ENCODE assay signal across 22 cellular contexts in genomic region chr19:19304186-19304975, GRCh38. TPM values are rescaled to one million over a fixed set of nuclear protein-coding genes. Genes with fewer than 3 reads are reported as not detected.
DNase-seq lines count a peak whose midpoint lies in the region; ATAC-seq and TF ChIP-seq lines count a peak whose summit lies in the region.
"Had no signal": no experiment of that assay in that cellular context is flagged by ENCODE, and none has a peak within 500 bp of the region (broad histone marks: within the 10 kb centered on the region; RNA-seq: fewer than 3 reads in every experiment).

No MANE protein-coding gene starts in this region.

- POLR2A ChIA-PET in HEK293 (lab: Yijun Ruan, JAX) (interaction anchor here (1.1 kb wide), 1 partner anchor 11 kb away, joined by 4 read pairs; no protein-coding TSS in a partner anchor), GM10248 (lab: Yijun Ruan, JAX) (no interaction called here)

- TF ChIP-seq CTCF in HEK293 (tag by site-specific recombination; IDR thresholded peaks at IDR 0.05) (no peak), GM10248 (IDR thresholded peaks at IDR 0.05; ENCODE audit: control extremely low read depth, extremely low read depth, low read depth, missing control alignments) (no peak)

- no peaks in the 10 kb centered on the region for H3K4me1 ChIP-seq in HEK293 (ENCODE audit: control insufficient read depth, insufficient read depth, low read length)
- H3K4me1 ChIP-seq: parathyroid adenoma had no signal

- CTCF ChIA-PET in HEK293 (lab: Yijun Ruan, JAX) (interaction anchor here (1.6 kb wide), 1 partner anchor 11 kb away, joined by 3 read pairs; no protein-coding TSS in a partner anchor), GM10248 (lab: Yijun Ruan, JAX) (interaction anchor here (0.9 to 3.6 kb wide), 3 partner anchors 11 to 186 kb away, joined by 3 to 11 read pairs (median 3); no protein-coding TSS in a partner anchor)

- 0 out of 2 replicates have a peak overlapping the region, but pooled peaks have one; percentile 9 for H3K27ac ChIP-seq in HEK293 (ENCODE audit: extremely low read depth, low read depth, low read length)
- H3K27ac ChIP-seq: hepatocyte, parathyroid adenoma had no signal

- peaks cover 16 to 95% of the 10 kb centered on the region in 2 experiments; a peak in 2 of 3 replicates for H3K36me3 ChIP-seq in HEK293 (ENCODE audit: control insufficient read depth in 2 of 2, insufficient read depth in 1 of 2, low read length in 2 of 2)

- ATAC-seq in HG02840 (IDR thresholded peaks at IDR 0.05; ENCODE audit: low FRiP score, unreplicated experiment) (no peak), HG03469 (IDR thresholded peaks at IDR 0.05; ENCODE audit: unreplicated experiment) (no peak)
- ATAC-seq: naive thymus-derived CD8-positive, alpha-beta T cell; stimulated activated effector memory CD8-positive, alpha-beta T cell treated with anti-CD3 and anti-CD28 coated beads, Interleukin-12 subunit alpha, Interleukin-12 subunit beta, amount 100 ng/mL, for 72 hours had no signal

- H3K4me3 ChIP-seq in HEK293 (ENCODE audit: low read depth, low read length) = no peak overlapping the region
- H3K4me3 ChIP-seq: hepatocyte had no signal

- no peaks in the 10 kb centered on the region for H3K9me3 ChIP-seq in HEK293 (ENCODE audit: control insufficient read depth, insufficient read depth, low read depth, low read length)

- DNase-seq in AG20443 (ENCODE audit: low spot score) (peak; percentile 7), cerebellum (ENCODE audit: low spot score) (peak; percentile 61), middle frontal gyrus (ENCODE audit: extremely low spot score, low spot score) (peak; percentile 63), GM10248 (ENCODE audit: extremely low spot score) (no peak)
- DNase-seq: activated CD4-positive, alpha-beta T cell treated with anti-CD3 and anti-CD28 coated beads, Interleukin-2, amount 50 U/mL, for 1 hour; activated CD8-positive, alpha-beta memory T cell treated with anti-CD3 and anti-CD28 coated beads, Interleukin-2, amount 50 U/mL, for 4 hours; activated effector memory CD4-positive, alpha-beta T cell treated with Interleukin-2 at 50 U/mL for 16 hours; COR-L47; islet precursor cell; mesendoderm; MM.1S; naive thymus-derived CD8-positive, alpha-beta T cell; NCI-H1436 treated with DMSO at 0.1 percent for 48 hours; NCI-H748 treated with DMSO at 0.1 percent for 48 hours; SIG-M5 had no signal

TF ChIP-seq in HEK293, 187 proteins besides CTCF, POLR2A, EP300 and RAD21:
- no peak for TF ChIP-seq PBX3 (CRISPR knock-in tag; IDR thresholded peaks at IDR 0.05)
- TF ChIP-seq ZNF121 (tag by site-specific recombination; IDR thresholded peaks at IDR 0.05) = no peak
- no peak for TF ChIP-seq SETDB1 (IDR thresholded peaks at IDR 0.05; ENCODE audit: insufficient read length, low read length)
- TF ChIP-seq ZNF37A (tag by site-specific recombination; IDR thresholded peaks at IDR 0.05) = no peak
- no peak for TF ChIP-seq ZNF580 (tag by site-specific recombination; IDR thresholded peaks at IDR 0.05)
- TF ChIP-seq TRIM28 (IDR thresholded peaks at IDR 0.05; ENCODE audit: borderline replicate concordance, low read length) = no peak
- TF ChIP-seq ZNF335 (tag by site-specific recombination; conservative IDR thresholded peaks at IDR 0.05) = no peak
- TF ChIP-seq ZNF654 (tag by site-specific recombination; IDR thresholded peaks at IDR 0.05; ENCODE audit: low read depth) = no peak
- TF ChIP-seq ZNF2 (tag by site-specific recombination; IDR thresholded peaks at IDR 0.05) = no peak
- TF ChIP-seq ZNF24 (tag by site-specific recombination; IDR thresholded peaks at IDR 0.05) = no peak
- no peak for TF ChIP-seq ZNF610 (tag by site-specific recombination; IDR thresholded peaks at IDR 0.05; ENCODE audit: borderline replicate concordance)
- TF ChIP-seq ZNF501 (tag by site-specific recombination; IDR thresholded peaks at IDR 0.05) = no peak

RNA-seq across cellular contexts. Expression of gene SUGP1, which starts 15.9 kb away (rescaled TPM):
- total RNA-seq in cerebellum = 24.0 TPM

RNA-seq across cellular contexts. Expression of gene MAU2, which starts 16.2 kb away (rescaled TPM):
- 52.7 TPM for total RNA-seq in cerebellum

RNA-seq across cellular contexts. Expression of gene TM6SF2, which starts 31.3 kb away (rescaled TPM):
- not detected for total RNA-seq in cerebellum
- total RNA-seq: B cell; naive thymus-derived CD8-positive, alpha-beta T cell had no signal
